Comparison of ENCODE assay signal across 23 cellular contexts in the genomic region with DNA sequence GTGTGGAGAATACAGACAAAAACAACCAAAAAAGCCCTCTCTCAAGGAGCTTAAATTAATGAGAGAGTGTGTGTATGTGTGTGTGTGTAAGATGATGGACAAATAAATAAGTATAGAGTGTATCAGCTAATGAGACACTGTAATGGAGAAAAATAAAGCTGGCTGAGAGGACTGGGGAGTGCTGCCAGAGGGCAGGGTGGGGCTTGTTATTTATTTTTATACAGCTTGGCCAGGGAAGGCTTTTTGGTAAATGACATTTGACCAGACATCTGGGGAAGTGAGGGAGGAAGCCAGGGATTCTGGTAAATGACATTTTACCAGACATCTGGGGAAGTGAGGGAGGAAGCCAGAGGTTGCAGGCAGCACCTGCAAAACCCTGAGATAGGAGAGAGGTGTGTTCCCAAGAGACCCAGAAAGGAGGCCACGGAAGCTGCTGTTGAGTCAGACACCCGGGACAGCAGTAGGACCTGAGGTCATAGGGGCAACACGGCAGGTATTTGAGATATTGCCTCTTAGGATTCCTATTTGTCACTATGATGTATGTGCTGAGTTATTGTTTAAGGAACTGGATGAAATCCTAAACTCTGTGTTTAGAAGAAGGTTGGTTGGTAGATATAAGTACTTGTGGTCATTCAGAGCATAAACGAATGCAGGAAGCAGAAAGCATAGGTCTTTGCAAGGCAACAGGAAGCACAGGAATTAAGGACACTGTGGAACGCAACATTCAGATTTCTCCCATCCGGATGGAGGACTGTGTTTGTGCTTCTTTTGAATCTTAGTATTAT. TPM values are rescaled to one million over a fixed set of nuclear protein-coding genes. Genes with fewer than 3 reads are reported as not detected.
"Had no signal": no experiment of that assay in that cellular context is flagged by ENCODE, and none has a peak within 500 bp of the region (broad histone marks: within the 10 kb centered on the region; RNA-seq: fewer than 3 reads in every experiment).

No MANE protein-coding gene starts in this region.

- DNase-seq: activated CD4-positive, alpha-beta T cell treated with anti-CD3 and anti-CD28 coated beads, Interleukin-2, amount 10 ng/mL, durations not matched to agents 7 days and 5 days; activated CD4-positive, CD25-positive, alpha-beta regulatory T cell treated with anti-CD3 and anti-CD28 coated beads, Interleukin-2, amount 50 U/mL, for 72 hours; activated CD8-positive, alpha-beta memory T cell treated with anti-CD3 and anti-CD28 coated beads, Interleukin-2, amount 10 ng/mL, durations not matched to agents 7 days and 5 days; activated CD8-positive, alpha-beta T cell treated with anti-CD3 and anti-CD28 coated beads for 36 hours; activated effector memory CD4-positive, alpha-beta T cell treated with anti-CD3 and anti-CD28 coated beads, Interleukin-2, amount 50 U/mL, for 16 hours; activated naive CD4-positive, alpha-beta T cell treated with anti-CD3 and anti-CD28 coated beads, Interleukin-2, amount 10 ng/mL, durations not matched to agents 7 days and 5 days; activated T-cell treated with anti-CD3 and anti-CD28 coated beads for 4 hours; amygdala; esophagus squamous epithelium; head of caudate nucleus; islet precursor cell; left colon; lower lobe of right lung; mesendoderm; mucosa of descending colon; nephron progenitor cell; right lobe of liver; stimulated activated CD4-positive, alpha-beta T cell treated with anti-CD3 and anti-CD28 coated beads, Interleukin-1b, Interleukin-23, amount 100 ng/mL, for 48 hours; stimulated activated naive CD8-positive, alpha-beta T cell treated with anti-CD3 and anti-CD28 coated beads, Interleukin-15, amount 100 ng/mL, for 72 hours; testis; WERI-Rb-1 had no signal

- ATAC-seq: activated CD8-positive, alpha-beta memory T cell treated with anti-CD3 and anti-CD28 coated beads, Interleukin-2, amount 10 ng/mL, durations not matched to agents 7 days and 5 days; activated CD8-positive, alpha-beta T cell treated with anti-CD3 and anti-CD28 coated beads for 36 hours; gastroesophageal sphincter; left colon; lower lobe of right lung; mucosa of descending colon; stimulated activated effector memory CD8-positive, alpha-beta T cell treated with anti-CD3 and anti-CD28 coated beads, Interleukin-12 subunit alpha, Interleukin-12 subunit beta, amount 100 ng/mL, for 72 hours; stimulated activated naive CD8-positive, alpha-beta T cell treated with anti-CD3 and anti-CD28 coated beads, Interleukin-15, amount 100 ng/mL, for 72 hours had no signal

RNA-seq across cellular contexts. Expression of gene SV2B, which starts 2.7 kb away (rescaled TPM):
- total RNA-seq: activated CD8-positive, alpha-beta memory T cell treated with anti-CD3 and anti-CD28 coated beads, Interleukin-2, amount 10 ng/mL, durations not matched to agents 7 days and 5 days; activated CD8-positive, alpha-beta T cell treated with anti-CD3 and anti-CD28 coated beads for 36 hours had no signal
